ENCODE assay signal across 24 cellular contexts in genomic region chr17:54269886-54270285, GRCh38.
"Had no signal": no experiment of that assay in that cellular context is flagged by ENCODE, and none has a peak within 500 bp of the region (broad histone marks: within the 10 kb centered on the region; RNA-seq: fewer than 3 reads in every experiment).

No MANE protein-coding gene starts in this region.

- H3K4me3 Mint-ChIP-seq: naive thymus-derived CD4-positive, alpha-beta T cell; nephron; stimulated activated effector memory CD8-positive, alpha-beta T cell treated with anti-CD3 and anti-CD28 coated beads, Interleukin-12 subunit alpha, Interleukin-12 subunit beta, amount 100 ng/mL, for 72 hours; type B pancreatic cell had no signal

- DNase-seq: dorsolateral prefrontal cortex; effector CD4-positive, alpha-beta T cell; esophagus squamous epithelium; kidney; mesendoderm; midbrain; naive thymus-derived CD4-positive, alpha-beta T cell; nucleus accumbens; psoas muscle; right cardiac atrium; sigmoid colon; stimulated activated CD4-positive, alpha-beta T cell treated with anti-CD3 and anti-CD28 coated beads, Interleukin-2, amount 100 ng/mL, for 24 hours; stimulated activated CD4-positive, alpha-beta T cell treated with anti-CD3 and anti-CD28 coated beads, Interleukin-4, amount 100 ng/mL, for 24 hours; stimulated activated naive CD4-positive, alpha-beta T cell treated with Interleukin-2 at 50 U/mL for 16 hours; stomach; testis; tibial artery had no signal

- H3K36me3 Mint-ChIP-seq: naive thymus-derived CD4-positive, alpha-beta T cell; stimulated activated effector memory CD8-positive, alpha-beta T cell treated with anti-CD3 and anti-CD28 coated beads, Interleukin-12 subunit alpha, Interleukin-12 subunit beta, amount 100 ng/mL, for 72 hours; type B pancreatic cell had no signal

- H3K27ac ChIP-seq: dorsolateral prefrontal cortex, psoas muscle, sigmoid colon, stomach, testis, tibial artery had no signal

- H3K4me3 ChIP-seq: dorsolateral prefrontal cortex, esophagus squamous epithelium, lung, psoas muscle, sigmoid colon, stomach, testis, tibial artery had no signal

- FAIRE-seq: colon, frontal cortex, kidney had no signal

- H3K27me3 Mint-ChIP-seq: naive thymus-derived CD4-positive, alpha-beta T cell; type B pancreatic cell had no signal

- H3K27ac Mint-ChIP-seq: naive thymus-derived CD4-positive, alpha-beta T cell; nephron; stimulated activated effector memory CD8-positive, alpha-beta T cell treated with anti-CD3 and anti-CD28 coated beads, Interleukin-12 subunit alpha, Interleukin-12 subunit beta, amount 100 ng/mL, for 72 hours; type B pancreatic cell had no signal

- ATAC-seq: left lobe of liver; naive thymus-derived CD4-positive, alpha-beta T cell; psoas muscle; right cardiac atrium; stimulated activated effector memory CD8-positive, alpha-beta T cell treated with anti-CD3 and anti-CD28 coated beads, Interleukin-12 subunit alpha, Interleukin-12 subunit beta, amount 100 ng/mL, for 72 hours had no signal

- H3K4me1 Mint-ChIP-seq: naive thymus-derived CD4-positive, alpha-beta T cell; nephron; stimulated activated effector memory CD8-positive, alpha-beta T cell treated with anti-CD3 and anti-CD28 coated beads, Interleukin-12 subunit alpha, Interleukin-12 subunit beta, amount 100 ng/mL, for 72 hours had no signal

- H3K9me3 ChIP-seq: psoas muscle, sigmoid colon, testis, tibial artery had no signal

- H3K36me3 ChIP-seq: esophagus squamous epithelium, sigmoid colon, stomach, tibial artery had no signal

- H3K9me3 Mint-ChIP-seq: nephron, type B pancreatic cell had no signal

- H3K4me1 ChIP-seq: esophagus squamous epithelium, psoas muscle, sigmoid colon, stomach, testis, tibial artery had no signal

- H3K27me3 ChIP-seq: dorsolateral prefrontal cortex, esophagus squamous epithelium, sigmoid colon, stomach, testis, tibial artery had no signal
